8 cellular contexts compared by ENCODE assay signal in genomic region chr3:194323785-194324735, GRCh38. TPM values are rescaled to one million over a fixed set of nuclear protein-coding genes. Genes with fewer than 3 reads are reported as not detected.
DNase-seq lines count a peak whose midpoint lies in the region; ATAC-seq and TF ChIP-seq lines count a peak whose summit lies in the region.

No MANE protein-coding gene starts in this region.

- no peaks in the 10 kb centered on the region for H4K20me1 ChIP-seq in GM23338 (replicated peaks; ENCODE audit: insufficient read depth)

- 10 to 21% (median 13%) methylated on average over 39 of the region's 39 CpGs for WGBS in psoas muscle, 3 donors

- H2AFZ ChIP-seq in GM23338: no peak overlapping the region

- no peak for TF ChIP-seq CTCF in BE2C (IDR thresholded peaks at IDR 0.05; ENCODE audit: low read depth, low read length)
- TF ChIP-seq CTCF in GM23338 (conservative IDR thresholded peaks at IDR 0.05; ENCODE audit: low read depth in 2 of 2): no peak
- no peak for TF ChIP-seq CTCF in fibroblast of the aortic adventitia (IDR thresholded peaks at IDR 0.05; ENCODE audit: insufficient read depth, low read length)
- TF ChIP-seq CTCF in psoas muscle (IDR thresholded peaks at IDR 0.05): no peak

- no peaks in the 10 kb centered on the region for H3K36me3 ChIP-seq in BE2C
- no peaks in the 10 kb centered on the region for H3K36me3 ChIP-seq in GM23338 (ENCODE audit: insufficient read depth)
- no peaks in the 10 kb centered on the region for H3K36me3 ChIP-seq in psoas muscle (ENCODE audit: insufficient read depth in 1 of 2, low read depth in 1 of 2)

- peaks cover 42% of the 10 kb centered on the region for H3F3A ChIP-seq in GM23338 (replicated peaks; ENCODE audit: low read depth)

- H3K36me3 Mint-ChIP-seq in GM23338 (ENCODE audit: low read depth): peaks cover 18% of the 10 kb centered on the region

- H3K4me1 Mint-ChIP-seq in GM23338: peaks cover under 1% of the 10 kb centered on the region; the same call in 1 of the 3 replicates

- H3K79me2 ChIP-seq in GM23338 (replicated peaks; ENCODE audit: insufficient read depth): no peaks in the 10 kb centered on the region

- intact Hi-C loops in psoas muscle (cut with DNase I): loop anchor here in 1 of 2 donors (5.0 kb wide), 1 partner anchor 327 kb away; no protein-coding TSS in a partner anchor

- H3K27ac ChIP-seq in GM23338 (ENCODE audit: low read depth) (no peak overlapping the region), psoas muscle (peak overlapping the region; percentile 89)

- H3K27ac Mint-ChIP-seq in GM23338: no peak overlapping the region

- H3K4me3 ChIP-seq in BE2C (ENCODE audit: low read depth, low read length): peak overlapping the region; percentile 76
- H3K4me3 ChIP-seq in GM23338: no peak overlapping the region
- no peak overlapping the region for H3K4me3 ChIP-seq in fibroblast of the aortic adventitia (ENCODE audit: low read depth, low read length)
- peak overlapping the region; percentile 63 for H3K4me3 ChIP-seq in psoas muscle

- H3K9me2 ChIP-seq in GM23338 (ENCODE audit: insufficient read depth): 0 out of 2 replicates have a peak, but pooled peaks cover 7% of the 10 kb centered on the region

- DNase-seq in BE2C (peak; percentile 86), GM23338 (ENCODE audit: low spot score) (peak; percentile 31), fibroblast of the aortic adventitia (ENCODE audit: low read depth) (peak; percentile 59), psoas muscle (peak; percentile 88 to 97), globus pallidus (ENCODE audit: low spot score) (no peak), NCI-H345 treated with DMSO at 0.1 percent for 48 hours (lab: John Stamatoyannopoulos, UW; ENCODE audit: unreplicated experiment) (no peak), middle frontal gyrus (ENCODE audit: extremely low spot score, low spot score) (no peak)

- H3K4me1 ChIP-seq in BE2C (0 out of 2 replicates have a peak, but pooled peaks cover 2% of the 10 kb centered on the region), GM23338 (ENCODE audit: insufficient read depth) (no peaks in the 10 kb centered on the region), psoas muscle (peaks cover 23% of the 10 kb centered on the region)

- H3K27me3 ChIP-seq in BE2C (no peaks in the 10 kb centered on the region), GM23338 (ENCODE audit: insufficient read depth) (no peaks in the 10 kb centered on the region), psoas muscle (ENCODE audit: insufficient read depth in 3 of 3, low read length in 2 of 3) (no peaks in the 10 kb centered on the region)

- H3K9me3 ChIP-seq in BE2C (peaks cover 4% of the 10 kb centered on the region; the same call in 1 of the 2 replicates), psoas muscle (no peaks in the 10 kb centered on the region)

- H3K27me3 Mint-ChIP-seq in GM23338 (ENCODE audit: insufficient read depth, low read depth, poor library complexity): peaks cover 22% of the 10 kb centered on the region

- no peak overlapping the region for H3K4me2 ChIP-seq in GM23338

- peak; percentile 21 for ATAC-seq in GM23338
- ATAC-seq in SK-N-SH treated with all-trans-retinoic acid at 6 μM for 48 hours: peak; percentile 74
- ATAC-seq in psoas muscle: peak; percentile 89 to 94 (median 90)

- H3K4me3 Mint-ChIP-seq in GM23338: no peak overlapping the region

- peaks cover 42% of the 10 kb centered on the region for H3K9me3 Mint-ChIP-seq in GM23338

TF ChIP-seq in GM23338, 12 proteins besides CTCF, POLR2A, EP300 and RAD21 (continues in another document):
- no peak for TF ChIP-seq EZH2 (IDR thresholded peaks at IDR 0.05; ENCODE audit: low read depth, unreplicated experiment)
- TF ChIP-seq EZH2phosphoT487 (IDR thresholded peaks at IDR 0.05; ENCODE audit: unreplicated experiment): no peak
- TF ChIP-seq POLR2AphosphoS5 (IDR thresholded peaks at IDR 0.05; ENCODE audit: low read depth): no peak
- no peak for TF ChIP-seq STAT1 (IDR thresholded peaks at IDR 0.05; ENCODE audit: unreplicated experiment)
- TF ChIP-seq ZNF331 (CRISPR knock-in tag; IDR thresholded peaks at IDR 0.05; ENCODE audit: low read depth): no peak
- no peak for TF ChIP-seq CREB1 (CRISPR knock-in tag; IDR thresholded peaks at IDR 0.05; ENCODE audit: low read depth)
- TF ChIP-seq JUNB (IDR thresholded peaks at IDR 0.05; ENCODE audit: unreplicated experiment): no peak
- TF ChIP-seq NANOG (IDR thresholded peaks at IDR 0.05; ENCODE audit: borderline replicate concordance): no peak
- TF ChIP-seq ZNF114 (CRISPR knock-in tag; IDR thresholded peaks at IDR 0.05): no peak

TF ChIP-seq in SK-N-SH treated with all-trans-retinoic acid at 6 μM for 48 hours, 23 proteins besides CTCF, POLR2A, EP300 and RAD21 (continues in another document):
- TF ChIP-seq ZC3H10 (CRISPR knock-in tag; IDR thresholded peaks at IDR 0.05) (no peak), ARNTL (CRISPR knock-in tag; IDR thresholded peaks at IDR 0.05; ENCODE audit: borderline replicate concordance, low read depth) (no peak), PATZ1 (CRISPR knock-in tag; IDR thresholded peaks at IDR 0.05; ENCODE audit: borderline replicate concordance) (no peak), GLIS3 (CRISPR knock-in tag; IDR thresholded peaks at IDR 0.05) (no peak), ZFP30 (CRISPR knock-in tag; IDR thresholded peaks at IDR 0.05) (no peak), RARB (CRISPR knock-in tag; IDR thresholded peaks at IDR 0.05) (peak; percentile 57; the same call in 1 of the 2 replicates), CREB5 (CRISPR knock-in tag; IDR thresholded peaks at IDR 0.05; ENCODE audit: low read depth) (no peak), CSDC2 (CRISPR knock-in tag; IDR thresholded peaks at IDR 0.05) (no peak; the same call in 1 of the 2 replicates), OSR1 (CRISPR knock-in tag; IDR thresholded peaks at IDR 0.05) (no peak), ZFP3 (CRISPR knock-in tag; IDR thresholded peaks at IDR 0.05) (peak; percentile 69; the same call in 1 of the 2 replicates), POU6F1 (CRISPR knock-in tag; IDR thresholded peaks at IDR 0.05; ENCODE audit: borderline replicate concordance, low read depth) (no peak), TOX (CRISPR knock-in tag; IDR thresholded peaks at IDR 0.05; ENCODE audit: borderline replicate concordance) (peak; percentile 48; the same call in 1 of the 2 replicates), ZNF70 (CRISPR knock-in tag; IDR thresholded peaks at IDR 0.05) (no peak), BACH2 (CRISPR knock-in tag; IDR thresholded peaks at IDR 0.05; ENCODE audit: borderline replicate concordance) (no peak)

RNA-seq across cellular contexts. Expression of gene CPN2, which starts 27.1 kb away (rescaled TPM):
- not detected for polyA plus RNA-seq in BE2C (2012; ENCODE audit: insufficient read depth, insufficient read length, low read depth)
- 0.14 TPM in 1 of 2 replicates, not detected in the other for total RNA-seq in GM23338 (2014; rRNA removed; shearing (Covaris generic))
- 0.10 TPM in 1 of 2 replicates, not detected in the other for polyA plus RNA-seq in GM23338 (2016; fragmentation: Nextera tagmentation; extraction: Ambion mirVana)
- not detected in 2 replicates for total RNA-seq in fibroblast of the aortic adventitia (ENCODE audit: low replicate concordance)
- under 1 TPM in 1 of 4 donors, not detected in 3; 0.13 TPM for total RNA-seq in psoas muscle
- under 1 TPM in 1 of 3 donors, not detected in 2; 0.03 TPM for polyA plus RNA-seq in psoas muscle

RNA-seq across cellular contexts. Expression of gene LRRC15, which starts 45.5 kb away (rescaled TPM):
- not detected for polyA plus RNA-seq in BE2C (2012; ENCODE audit: insufficient read depth, insufficient read length, low read depth)
- 0.14 TPM in 1 of 2 replicates, not detected in the other for total RNA-seq in GM23338 (2014; rRNA removed; shearing (Covaris generic))
- polyA plus RNA-seq in GM23338 (2016; fragmentation: Nextera tagmentation; extraction: Ambion mirVana) (0.05 TPM in 1 of 2 replicates, not detected in the other), psoas muscle (under 1 TPM in 1 of 3 donors, not detected in 2; 0.01 TPM)
- total RNA-seq in fibroblast of the aortic adventitia (ENCODE audit: low replicate concordance) (0.25 and 10.0 TPM in 2 replicates), psoas muscle (under 1 TPM in 2 of 4 donors, not detected in 2; 0.04 to 0.09 TPM)

Comparison
In these comparisons a context has a peak if more than half of its experiments do, and no peak if none do; other contexts are left out.
1. DNase-seq: peak in BE2C (single experiment), GM23338 (single experiment), fibroblast of the aortic adventitia (single experiment) and psoas muscle (2 of 2); none in globus pallidus (single experiment), NCI-H345 treated with DMSO at 0.1 percent for 48 hours (single experiment) and middle frontal gyrus (single experiment).
2. H3K4me3 ChIP-seq: peak in BE2C (single experiment) and psoas muscle (single experiment); none in GM23338 (single experiment) and fibroblast of the aortic adventitia (single experiment).
3. ATAC-seq: peak in every context shown above with its lines; median percentile 90 in psoas muscle; 74 in SK-N-SH treated with all-trans-retinoic acid at 6 μM for 48 hours; 21 in GM23338.